ENCODE assay signal across 14 cellular contexts in genomic region chr12:56718636-56719035, GRCh38. TPM values are rescaled to one million over a fixed set of nuclear protein-coding genes. Genes with fewer than 3 reads are reported as not detected.
A peak's percentile ranks its signal among the peaks of the same experiment; 100 is the strongest.
DNase-seq lines count a peak whose midpoint lies in the region; ATAC-seq lines count a peak whose summit lies in the region.
"Had no signal": no experiment of that assay in that cellular context is flagged by ENCODE, and none has a peak within 500 bp of the region (broad histone marks: within the 10 kb centered on the region; RNA-seq: fewer than 3 reads in every experiment).

No MANE protein-coding gene starts in this region.

- H3K4me3 Mint-ChIP-seq in activated naive CD4-positive, alpha-beta T cell treated with anti-CD3 and anti-CD28 coated beads for 36 hours: no peak overlapping the region
- H3K4me3 Mint-ChIP-seq in T-cell: peak overlapping the region in 2 of 3 donors; percentile 7 to 98

- peak overlapping the region; percentile 65 for H3K27ac Mint-ChIP-seq in activated naive CD4-positive, alpha-beta T cell treated with anti-CD3 and anti-CD28 coated beads for 36 hours
- H3K27ac Mint-ChIP-seq in T-cell: peak overlapping the region; percentile 77 to 82

- H3K27me3 Mint-ChIP-seq in activated naive CD4-positive, alpha-beta T cell treated with anti-CD3 and anti-CD28 coated beads for 36 hours (ENCODE audit: low read depth): no peaks in the 10 kb centered on the region
- H3K27me3 Mint-ChIP-seq in T-cell: no peaks in the 10 kb centered on the region

- peaks cover 70% of the 10 kb centered on the region for H3K4me1 Mint-ChIP-seq in activated naive CD4-positive, alpha-beta T cell treated with anti-CD3 and anti-CD28 coated beads for 36 hours (ENCODE audit: low read depth)
- peaks cover 70 to 74% (median 73%) of the 10 kb centered on the region in 3 donors for H3K4me1 Mint-ChIP-seq in T-cell

- peaks cover 19 to 66% (median 61%) of the 10 kb centered on the region in 5 donors for H3K4me1 ChIP-seq in subcutaneous abdominal adipose tissue (ENCODE audit: control insufficient read depth in 5 of 5, insufficient read depth in 5 of 5, low read length in 5 of 5)

- H3K9me3 Mint-ChIP-seq in activated naive CD4-positive, alpha-beta T cell treated with anti-CD3 and anti-CD28 coated beads for 36 hours: no peaks in the 10 kb centered on the region
- H3K9me3 Mint-ChIP-seq in T-cell: no peaks in the 10 kb centered on the region

- peaks cover 81% of the 10 kb centered on the region for H3K36me3 Mint-ChIP-seq in activated naive CD4-positive, alpha-beta T cell treated with anti-CD3 and anti-CD28 coated beads for 36 hours (ENCODE audit: low read depth)
- H3K36me3 Mint-ChIP-seq in T-cell: peaks cover 56% of the 10 kb centered on the region

- no peak overlapping the region for H3K9ac ChIP-seq in subcutaneous abdominal adipose tissue (ENCODE audit: low read length in 5 of 5)

- H3K36me3 ChIP-seq in subcutaneous abdominal adipose tissue (ENCODE audit: control insufficient read depth in 5 of 5, insufficient read depth in 5 of 5, low read length in 5 of 5): peaks cover 18 to 61% (median 52%) of the 10 kb centered on the region in 5 donors

- H3K4me3 ChIP-seq in subcutaneous abdominal adipose tissue (ENCODE audit: low read depth in 1 of 5, low read length in 5 of 5): no peak overlapping the region

- DNase-seq in activated naive CD4-positive, alpha-beta T cell treated with anti-CD3 and anti-CD28 coated beads for 36 hours: no peak
- DNase-seq in activated naive CD4-positive, alpha-beta T cell treated with Interleukin-2 at 50 U/mL for 16 hours: no peak
- DNase-seq in T-cell (no peak), left lobe of liver (ENCODE audit: low spot score) (peak; percentile 30), activated gamma-delta T cell treated with Interleukin-2 at 50 U/mL for 16 hours (no peak)
- no peak for DNase-seq in stimulated activated CD8-positive, alpha-beta memory T cell treated with anti-CD3 and anti-CD28 coated beads, Interleukin-4, amount 100 ng/mL, for 48 hours
- DNase-seq: cortex of kidney; foreskin fibroblast; NCI-H2081; posterior cingulate gyrus; stimulated activated CD4-positive, alpha-beta T cell treated with anti-CD3 and anti-CD28 coated beads, Interleukin-4, amount 100 ng/mL, for 24 hours; T-helper 9 cell had no signal

- ATAC-seq in T-cell (replicated peaks in 1 of 4) (no peak), left lobe of liver (no peak), GM21390 (IDR thresholded peaks at IDR 0.05; ENCODE audit: unreplicated experiment) (no peak)

- no peaks in the 10 kb centered on the region for H3K27me3 ChIP-seq in subcutaneous abdominal adipose tissue (ENCODE audit: control insufficient read depth in 5 of 5, insufficient read depth in 4 of 5, low read length in 5 of 5)

- H3K9me3 ChIP-seq in subcutaneous abdominal adipose tissue (ENCODE audit: control insufficient read depth in 5 of 5, low read length in 5 of 5): no peaks in the 10 kb centered on the region

- CTCF ChIA-PET in activated naive CD4-positive, alpha-beta T cell treated with anti-CD3 and anti-CD28 coated beads for 36 hours (lab: Charles Lee): interaction anchor here (1.0 to 1.4 kb wide), 4 partner anchors 45 to 283 kb away, joined by 3 to 4 read pairs (median 3); no protein-coding TSS in a partner anchor
- CTCF ChIA-PET in T-cell (lab: Charles Lee): interaction anchor here (0.7 to 1.5 kb wide), 2 partner anchors 17 to 82 kb away, joined by 4 read pairs; no protein-coding TSS in a partner anchor

- intact Hi-C loops in activated naive CD4-positive, alpha-beta T cell treated with anti-CD3 and anti-CD28 coated beads for 36 hours (cut with micrococcal nuclease): no loop called here

- POLR2A ChIA-PET in T-cell (lab: Charles Lee): interaction anchor here (0.6 to 0.9 kb wide), 3 partner anchors 18 to 34 kb away, joined by 4 to 13 read pairs (median 10); no protein-coding TSS in a partner anchor

- peak overlapping the region; percentile 6 for H3K27ac ChIP-seq in subcutaneous abdominal adipose tissue (ENCODE audit: low read depth, low read length)

RNA-seq across cellular contexts. Expression of gene NACA, which starts 6.5 kb away (rescaled TPM):
- total RNA-seq in activated naive CD4-positive, alpha-beta T cell treated with anti-CD3 and anti-CD28 coated beads for 36 hours: 1,000 to 10,000 TPM; 1,279 to 1,321 TPM
- 1,000 to 10,000 TPM; 1,098 to 1,258 (median 1,167) TPM for total RNA-seq in T-cell
- 223 TPM for total RNA-seq in left lobe of liver

RNA-seq across cellular contexts. Expression of gene PTGES3, which starts 30.6 kb away (rescaled TPM):
- total RNA-seq in activated naive CD4-positive, alpha-beta T cell treated with anti-CD3 and anti-CD28 coated beads for 36 hours: 100 to 1,000 TPM; 289 to 293 TPM
- total RNA-seq in T-cell: 100 to 1,000 TPM; 121 to 155 (median 145) TPM
- 72.1 TPM for total RNA-seq in left lobe of liver

RNA-seq across cellular contexts. Expression of gene PRIM1, which starts 33.5 kb away (rescaled TPM):
- total RNA-seq in activated naive CD4-positive, alpha-beta T cell treated with anti-CD3 and anti-CD28 coated beads for 36 hours: 10 to 100 TPM; 74.9 to 75.0 TPM
- total RNA-seq in T-cell (10 to 100 TPM; 17.3 to 25.2 (median 22.2) TPM), left lobe of liver (4.9 TPM)

RNA-seq across cellular contexts. Expression of gene HSD17B6, which starts 44.5 kb away (rescaled TPM):
- total RNA-seq in activated naive CD4-positive, alpha-beta T cell treated with anti-CD3 and anti-CD28 coated beads for 36 hours: 1 to 10 TPM; 3.5 to 3.7 TPM
- total RNA-seq in T-cell (1 to 10 TPM in 3 of 5 donors, under 1 TPM in 2; 0.40 to 1.8 (median 1.1) TPM), left lobe of liver (554 TPM)
